ENCODE assay signal across 1 cellular context in the genomic region with DNA sequence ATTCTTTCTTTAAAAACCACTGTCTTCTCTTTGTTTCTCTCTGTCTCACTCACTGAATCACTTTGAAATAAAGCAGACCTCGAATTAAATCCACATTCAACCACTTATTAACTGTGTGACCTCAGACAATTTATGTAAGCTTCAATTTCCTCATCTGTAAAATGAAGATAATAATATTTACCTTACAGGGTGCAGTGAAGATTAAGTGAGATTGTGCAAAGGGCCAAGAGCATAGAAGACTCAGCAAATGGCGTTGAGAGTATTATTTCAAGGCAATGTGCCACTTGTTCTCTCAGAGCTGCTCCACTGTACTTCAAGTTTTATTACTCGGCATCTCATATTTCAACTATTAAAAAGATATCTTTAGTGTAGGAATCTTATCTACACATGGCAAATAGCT.
TF ChIP-seq lines count a peak whose summit lies in the region.

No MANE protein-coding gene starts in this region.

TF ChIP-seq in HEK293, 187 proteins besides CTCF, POLR2A, EP300 and RAD21 (continued from another document):
- TF ChIP-seq TSHZ1 (tag by site-specific recombination; IDR thresholded peaks at IDR 0.05; ENCODE audit: borderline replicate concordance) (no peak), OSR2 (tag by site-specific recombination; IDR thresholded peaks at IDR 0.05) (peak; percentile 82), ZNF664 (tag by site-specific recombination; IDR thresholded peaks at IDR 0.05) (peak; percentile 61), ZNF248 (tag by site-specific recombination; IDR thresholded peaks at IDR 0.05) (no peak), SCRT1 (tag by site-specific recombination; IDR thresholded peaks at IDR 0.05; ENCODE audit: borderline replicate concordance) (peak; percentile 40), KLF8 (tag by site-specific recombination; IDR thresholded peaks at IDR 0.05) (0 out of 2 replicates have a peak, but pooled peaks have one; percentile 42), PRDM1 (tag by site-specific recombination; IDR thresholded peaks at IDR 0.05) (no peak), ZNF843 (tag by site-specific recombination; IDR thresholded peaks at IDR 0.05) (peak; percentile 91), ZNF324 (tag by site-specific recombination; IDR thresholded peaks at IDR 0.05) (no peak), OVOL3 (tag by site-specific recombination; IDR thresholded peaks at IDR 0.05) (peak; percentile 76; the same call in 1 of the 2 replicates), FEZF1 (tag by site-specific recombination; IDR thresholded peaks at IDR 0.05) (peak; percentile 90), ZNF433 (tag by site-specific recombination; IDR thresholded peaks at IDR 0.05; ENCODE audit: low read depth) (no peak)
- TF ChIP-seq, protein P1, sequence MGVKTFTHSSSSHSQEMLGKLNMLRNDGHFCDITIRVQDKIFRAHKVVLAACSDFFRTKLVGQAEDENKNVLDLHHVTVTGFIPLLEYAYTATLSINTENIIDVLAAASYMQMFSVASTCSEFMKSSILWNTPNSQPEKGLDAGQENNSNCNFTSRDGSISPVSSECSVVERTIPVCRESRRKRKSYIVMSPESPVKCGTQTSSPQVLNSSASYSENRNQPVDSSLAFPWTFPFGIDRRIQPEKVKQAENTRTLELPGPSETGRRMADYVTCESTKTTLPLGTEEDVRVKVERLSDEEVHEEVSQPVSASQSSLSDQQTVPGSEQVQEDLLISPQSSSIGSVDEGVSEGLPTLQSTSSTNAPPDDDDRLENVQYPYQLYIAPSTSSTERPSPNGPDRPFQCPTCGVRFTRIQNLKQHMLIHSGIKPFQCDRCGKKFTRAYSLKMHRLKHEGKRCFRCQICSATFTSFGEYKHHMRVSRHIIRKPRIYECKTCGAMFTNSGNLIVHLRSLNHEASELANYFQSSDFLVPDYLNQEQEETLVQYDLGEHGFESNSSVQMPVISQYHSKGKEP (tag by site-specific recombination; IDR thresholded peaks at IDR 0.05): peak; percentile 50
- TF ChIP-seq, protein P2, sequence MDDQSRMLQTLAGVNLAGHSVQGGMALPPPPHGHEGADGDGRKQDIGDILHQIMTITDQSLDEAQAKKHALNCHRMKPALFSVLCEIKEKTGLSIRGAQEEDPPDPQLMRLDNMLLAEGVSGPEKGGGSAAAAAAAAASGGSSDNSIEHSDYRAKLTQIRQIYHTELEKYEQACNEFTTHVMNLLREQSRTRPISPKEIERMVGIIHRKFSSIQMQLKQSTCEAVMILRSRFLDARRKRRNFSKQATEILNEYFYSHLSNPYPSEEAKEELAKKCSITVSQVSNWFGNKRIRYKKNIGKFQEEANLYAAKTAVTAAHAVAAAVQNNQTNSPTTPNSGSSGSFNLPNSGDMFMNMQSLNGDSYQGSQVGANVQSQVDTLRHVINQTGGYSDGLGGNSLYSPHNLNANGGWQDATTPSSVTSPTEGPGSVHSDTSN (CRISPR knock-in tag; IDR thresholded peaks at IDR 0.05): no peak
- TF ChIP-seq, protein P3, sequence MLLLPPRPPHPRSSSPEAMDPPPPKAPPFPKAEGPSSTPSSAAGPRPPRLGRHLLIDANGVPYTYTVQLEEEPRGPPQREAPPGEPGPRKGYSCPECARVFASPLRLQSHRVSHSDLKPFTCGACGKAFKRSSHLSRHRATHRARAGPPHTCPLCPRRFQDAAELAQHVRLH (tag by site-specific recombination; IDR thresholded peaks at IDR 0.05): no peak
